Comparison of ENCODE assay signal across 8 cellular contexts in the genomic region with DNA sequence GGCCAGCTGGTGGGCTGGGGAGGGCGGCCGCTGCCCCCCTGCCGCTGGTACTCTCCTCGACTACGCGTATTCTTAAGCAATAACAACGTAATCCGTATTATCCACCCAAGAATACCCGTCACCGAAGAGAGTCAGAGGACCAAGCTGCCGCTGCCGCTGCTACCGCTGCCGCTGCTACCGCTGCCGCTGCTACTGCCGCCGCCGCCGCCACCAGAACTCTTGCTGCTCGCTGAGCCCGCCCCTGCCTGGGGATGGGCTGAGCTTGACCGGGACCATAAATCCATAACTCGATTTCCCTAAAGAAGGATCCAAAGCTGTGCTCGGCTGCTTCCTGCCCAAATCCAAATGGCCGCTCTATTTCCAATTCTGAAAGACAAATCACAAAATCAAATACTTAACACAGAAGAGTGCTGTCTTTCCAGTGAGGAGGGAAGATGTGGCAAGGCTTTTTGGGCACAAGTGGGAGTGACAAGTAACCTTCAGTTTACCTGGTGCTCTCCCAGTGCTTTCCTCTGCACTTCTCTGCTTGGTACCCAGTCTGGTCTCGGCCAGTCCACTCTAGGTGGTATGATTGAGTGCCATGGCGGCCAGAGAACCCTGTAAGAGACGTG.
DNase-seq lines count a peak whose midpoint lies in the region; ATAC-seq and TF ChIP-seq lines count a peak whose summit lies in the region.

No MANE protein-coding gene starts in this region.

- WGBS in heart left ventricle, 4 donors: 3 to 5% (median 4%) methylated on average over 28 to 29 of the region's 29 CpGs

- H3K36me3 ChIP-seq in heart left ventricle (no peaks in the 10 kb centered on the region), skeletal muscle satellite cell (ENCODE audit: insufficient read depth, low read length) (peaks cover 4% of the 10 kb centered on the region)

- ATAC-seq in heart left ventricle: no peak
- ATAC-seq in GM19467 (IDR thresholded peaks at IDR 0.05; ENCODE audit: unreplicated experiment): no peak

- H3K4me1 ChIP-seq in heart left ventricle: peaks cover 0 to 31% (median 11%) of the 10 kb centered on the region in 12 donors
- peaks cover 27% of the 10 kb centered on the region for H3K4me1 ChIP-seq in skeletal muscle satellite cell (ENCODE audit: control insufficient read depth, insufficient read depth, low read length)

- POLR2A ChIA-PET in GM10248 (lab: Yijun Ruan, JAX): no interaction called here

- H3K4me3 Mint-ChIP-seq in activated T-helper 2 cell treated with anti-CD3 and anti-CD28 coated beads, Interferon-gamma antibody, Interleukin-2, Interleukin-4, amounts not matched to agents 10 μg/mL and 5 μg/mL and 100 μg/mL, durations not matched to agents 14 hours and 24 hours and 36 hours (ENCODE audit: low read depth): peak overlapping the region; percentile 77

- TF ChIP-seq CTCF in HFF-Myc (IDR thresholded peaks at IDR 0.05; ENCODE audit: low read depth, low read length, missing control alignments) (no peak), heart left ventricle (IDR thresholded peaks at IDR 0.05) (no peak), GM10248 (IDR thresholded peaks at IDR 0.05; ENCODE audit: control extremely low read depth, extremely low read depth, low read depth, missing control alignments) (no peak)

- H3K27ac ChIP-seq in heart left ventricle: no peak overlapping the region

- H3K9me3 ChIP-seq in heart left ventricle (no peaks in the 10 kb centered on the region), skeletal muscle satellite cell (replicated peaks; ENCODE audit: low read length) (no peaks in the 10 kb centered on the region)

- H3K36me3 Mint-ChIP-seq in activated T-helper 2 cell treated with anti-CD3 and anti-CD28 coated beads, Interferon-gamma antibody, Interleukin-2, Interleukin-4, amounts not matched to agents 10 μg/mL and 5 μg/mL and 100 μg/mL, durations not matched to agents 14 hours and 24 hours and 36 hours (ENCODE audit: low read depth): no peaks in the 10 kb centered on the region

- intact Hi-C loops in activated T-helper 2 cell treated with anti-CD3 and anti-CD28 coated beads, Interferon-gamma antibody, Interleukin-2, Interleukin-4, amounts not matched to agents 10 μg/mL and 5 μg/mL and 100 μg/mL, durations not matched to agents 14 hours and 24 hours and 36 hours (cut with micrococcal nuclease): loop anchor here (5.0 kb wide), 1 partner anchor 59 kb away; no protein-coding TSS in a partner anchor
- intact Hi-C loops in heart left ventricle (cut with DNase I): loop anchor here in 1 of 10 donors (10.0 kb wide), 1 partner anchor 381 kb away; no protein-coding TSS in a partner anchor

- H3K27me3 ChIP-seq in heart left ventricle (peaks cover 20 to 96% (median 66%) of the 10 kb centered on the region in 9 donors), skeletal muscle satellite cell (ENCODE audit: control insufficient read depth, insufficient read depth, low read length) (peaks cover 6% of the 10 kb centered on the region)

- H3K9ac ChIP-seq in skeletal muscle satellite cell (ENCODE audit: low read depth, low read length): peak overlapping the region; percentile 82

- H3K9me3 Mint-ChIP-seq in activated T-helper 2 cell treated with anti-CD3 and anti-CD28 coated beads, Interferon-gamma antibody, Interleukin-2, Interleukin-4, amounts not matched to agents 10 μg/mL and 5 μg/mL and 100 μg/mL, durations not matched to agents 14 hours and 24 hours and 36 hours: no peaks in the 10 kb centered on the region

- peaks cover 77% of the 10 kb centered on the region for H3K27me3 Mint-ChIP-seq in activated T-helper 2 cell treated with anti-CD3 and anti-CD28 coated beads, Interferon-gamma antibody, Interleukin-2, Interleukin-4, amounts not matched to agents 10 μg/mL and 5 μg/mL and 100 μg/mL, durations not matched to agents 14 hours and 24 hours and 36 hours (ENCODE audit: low read depth)

- H3K27ac Mint-ChIP-seq in activated T-helper 2 cell treated with anti-CD3 and anti-CD28 coated beads, Interferon-gamma antibody, Interleukin-2, Interleukin-4, amounts not matched to agents 10 μg/mL and 5 μg/mL and 100 μg/mL, durations not matched to agents 14 hours and 24 hours and 36 hours: no peak overlapping the region

- H3K4me2 ChIP-seq in skeletal muscle satellite cell (ENCODE audit: low read length): peak overlapping the region; percentile 98

- no peak for TF ChIP-seq POLR2A in heart left ventricle (IDR thresholded peaks at IDR 0.05)

- DNase-seq in AG08395 (ENCODE audit: low spot score) (peak; percentile 25), HFF-Myc (ENCODE audit: extremely low read depth, low read depth) (no peak), heart left ventricle (no peak), NCI-H2107 (lab: John Stamatoyannopoulos, UW) (no peak), GM10248 (ENCODE audit: extremely low spot score) (no peak)
- no peak for DNase-seq in activated T-helper 2 cell treated with anti-CD3 and anti-CD28 coated beads, Interferon-gamma antibody, Interleukin-2, Interleukin-4, amounts not matched to agents 10 μg/mL and 5 μg/mL and 100 μg/mL, durations not matched to agents 14 hours and 24 hours and 36 hours (ENCODE audit: low spot score)

- CTCF ChIA-PET in GM10248 (lab: Yijun Ruan, JAX): interaction anchor here (1.3 to 1.7 kb wide), 2 partner anchors 9 to 16 kb away, joined by 4 to 5 read pairs; no protein-coding TSS in a partner anchor

- peaks cover 38% of the 10 kb centered on the region for H3K4me1 Mint-ChIP-seq in activated T-helper 2 cell treated with anti-CD3 and anti-CD28 coated beads, Interferon-gamma antibody, Interleukin-2, Interleukin-4, amounts not matched to agents 10 μg/mL and 5 μg/mL and 100 μg/mL, durations not matched to agents 14 hours and 24 hours and 36 hours (ENCODE audit: low read depth)

- H3K4me3 ChIP-seq in HFF-Myc (replicated peaks; ENCODE audit: low read depth, low read length): peak overlapping the region; percentile 50
- H3K4me3 ChIP-seq in heart left ventricle: peak overlapping the region; percentile 22 to 55 (median 44)
- peak overlapping the region; percentile 89 for H3K4me3 ChIP-seq in skeletal muscle satellite cell (ENCODE audit: low read length)
